In the genomic region with DNA sequence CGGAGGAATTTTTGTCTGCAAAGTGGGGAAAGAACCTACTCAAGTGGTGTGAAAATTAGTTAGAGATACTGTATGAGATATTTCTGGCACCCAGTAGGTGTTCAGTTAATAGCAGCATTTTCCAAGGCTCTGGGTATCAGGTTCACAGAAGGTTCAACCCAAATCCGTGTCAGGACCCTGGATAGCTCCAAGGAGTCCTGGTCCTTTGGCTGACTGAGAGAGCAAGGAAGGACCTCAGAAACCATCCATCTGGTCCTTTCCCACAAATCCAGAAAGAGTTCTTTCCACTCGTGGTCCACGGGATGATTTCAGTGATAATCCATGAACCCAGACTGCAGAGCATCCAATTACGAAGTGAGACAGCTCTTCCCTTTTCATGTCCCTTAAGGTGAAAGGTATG, we compare ENCODE assay signal across 16 cellular contexts. TPM values are rescaled to one million over a fixed set of nuclear protein-coding genes. Genes with fewer than 3 reads are reported as not detected.
DNase-seq lines count a peak whose midpoint lies in the region; ATAC-seq, FAIRE-seq and TF ChIP-seq lines count a peak whose summit lies in the region.
"Had no signal": no experiment of that assay in that cellular context is flagged by ENCODE, and none has a peak within 500 bp of the region (broad histone marks: within the 10 kb centered on the region; RNA-seq: fewer than 3 reads in every experiment).

No MANE protein-coding gene starts in this region.

- DNase-seq in SK-N-SH: no peak
- DNase-seq in NB4 (ENCODE audit: low read depth): peak; percentile 44
- no peak for DNase-seq in bronchial epithelial cell (ENCODE audit: low read depth)
- DNase-seq in nephron progenitor cell: peak; percentile 78
- no peak for DNase-seq in DMS79 (lab: John Stamatoyannopoulos, UW)
- no peak for DNase-seq in NCI-H187 treated with DMSO at 0.1 percent for 48 hours (lab: John Stamatoyannopoulos, UW)
- DNase-seq: activated CD4-positive, alpha-beta T cell treated with anti-CD3 and anti-CD28 coated beads, Interleukin-2, amount 50 U/mL, for 4 hours; activated naive CD4-positive, alpha-beta T cell treated with anti-CD3 and anti-CD28 coated beads, Interleukin-2, amount 50 U/mL, for 16 hours; left ventricle myocardium inferior; stimulated activated CD4-positive, alpha-beta T cell treated with anti-CD3 and anti-CD28 coated beads, Interleukin-12 subunit alpha, Interleukin-12 subunit beta, amount 100 ng/mL, for 4 hours had no signal

- ATAC-seq in SK-N-SH treated with all-trans-retinoic acid at 6 μM for 48 hours (no peak), HG03135 (IDR thresholded peaks at IDR 0.05; ENCODE audit: unreplicated experiment) (no peak)

- no peak overlapping the region for H3K9ac ChIP-seq in SK-N-SH

- H4K20me1 ChIP-seq in SK-N-SH (ENCODE audit: insufficient read depth): no peaks in the 10 kb centered on the region

- no peaks in the 10 kb centered on the region for H3K4me1 Mint-ChIP-seq in nephron progenitor cell

- H3K36me3 Mint-ChIP-seq in nephron progenitor cell (ENCODE audit: low read depth): no peaks in the 10 kb centered on the region

- H3K79me2 ChIP-seq in SK-N-SH (ENCODE audit: insufficient read depth): no peaks in the 10 kb centered on the region

- no peaks in the 10 kb centered on the region for H3K9me3 ChIP-seq in SK-N-SH
- H3K9me3 ChIP-seq: left ventricle myocardium inferior, neutrophil had no signal

- no peak overlapping the region for H3K27ac ChIP-seq in SK-N-SH (ENCODE audit: low read depth in 2 of 2, low read length in 1 of 2)
- H3K27ac ChIP-seq: coronary artery, left ventricle myocardium inferior, neutrophil had no signal

- H3K4me3 Mint-ChIP-seq in nephron progenitor cell: no peak overlapping the region

- 22% methylated on average over 5 of the region's 5 CpGs for WGBS in SK-N-SH (ENCODE audit: low lambda C conversion rate)

- CTCF ChIA-PET in SK-N-SH (lab: Yijun Ruan, JAX): no interaction called here

- H3K4me2 ChIP-seq in SK-N-SH: no peak overlapping the region

- no peak for TF ChIP-seq POLR2A in NB4 (IDR thresholded peaks at IDR 0.05; ENCODE audit: extremely low read depth, insufficient read length)

- H2AFZ ChIP-seq in SK-N-SH (ENCODE audit: low read depth): no peak overlapping the region

- H3K27me3 Mint-ChIP-seq in nephron progenitor cell (ENCODE audit: low read depth, poor library complexity): peaks cover 51% of the 10 kb centered on the region

- TF ChIP-seq CTCF in SK-N-SH (IDR thresholded peaks at IDR 0.05): no peak
- no peak for TF ChIP-seq CTCF in NB4 (IDR thresholded peaks at IDR 0.05; ENCODE audit: low read depth, low read length)
- TF ChIP-seq CTCF in bronchial epithelial cell (IDR thresholded peaks at IDR 0.05; ENCODE audit: insufficient read depth, low read length, severe bottlenecking): no peak
- TF ChIP-seq CTCF in nephron progenitor cell (IDR thresholded peaks at IDR 0.05): no peak

- H3K27ac Mint-ChIP-seq in nephron progenitor cell: no peak overlapping the region

- FAIRE-seq in bronchial epithelial cell (lab: Jason Lieb, UNC): peak; percentile 79
- FAIRE-seq: A204.1, frontal cortex had no signal

- H3K36me3 ChIP-seq in SK-N-SH (replicated peaks in 1 of 2; ENCODE audit: control insufficient read depth in 1 of 2, insufficient read depth in 2 of 2, low read length in 1 of 2) (no peaks in the 10 kb centered on the region), bronchial epithelial cell (ENCODE audit: control insufficient read depth, insufficient read depth, low read length) (no peaks in the 10 kb centered on the region)
- H3K36me3 ChIP-seq: left ventricle myocardium inferior, neutrophil had no signal

- no peaks in the 10 kb centered on the region for H3K4me1 ChIP-seq in SK-N-SH (ENCODE audit: control insufficient read depth in 1 of 2, insufficient read depth in 2 of 2, low read depth in 1 of 2, low read length in 1 of 2)
- H3K4me1 ChIP-seq: left ventricle myocardium inferior had no signal

- POLR2A ChIA-PET in SK-N-SH (lab: Yijun Ruan, JAX): no interaction called here

- no peaks in the 10 kb centered on the region for H3F3A ChIP-seq in SK-N-SH (replicated peaks; ENCODE audit: insufficient read depth)

- H3K9me3 Mint-ChIP-seq in nephron progenitor cell: no peaks in the 10 kb centered on the region

- no peaks in the 10 kb centered on the region for H3K9me2 ChIP-seq in SK-N-SH

- H3K4me3 ChIP-seq in SK-N-SH (ENCODE audit: low read depth in 2 of 2, low read length in 1 of 2) (no peak overlapping the region), NB4 (ENCODE audit: low read depth, low read length) (no peak overlapping the region), bronchial epithelial cell (ENCODE audit: low read depth, low read length) (no peak overlapping the region)
- H3K4me3 ChIP-seq: coronary artery, left ventricle myocardium inferior had no signal

- no peak for TF ChIP-seq EP300 in SK-N-SH (IDR thresholded peaks at IDR 0.05; ENCODE audit: borderline replicate concordance in 1 of 2, low read depth in 1 of 2, low read length in 1 of 2)

- H3K27me3 ChIP-seq in SK-N-SH (ENCODE audit: insufficient read depth): no peaks in the 10 kb centered on the region
- no peaks in the 10 kb centered on the region for H3K27me3 ChIP-seq in bronchial epithelial cell (ENCODE audit: control insufficient read depth, insufficient read depth, low read length)
- H3K27me3 ChIP-seq: neutrophil had no signal

- no peak for TF ChIP-seq RAD21 in SK-N-SH (IDR thresholded peaks at IDR 0.05; ENCODE audit: low read length)

TF ChIP-seq in SK-N-SH, 30 proteins besides CTCF, POLR2A, EP300 and RAD21:
- no peak for TF ChIP-seq SIN3A (IDR thresholded peaks at IDR 0.05; ENCODE audit: borderline replicate concordance, low read depth, low read length)
- TF ChIP-seq, protein P1, sequence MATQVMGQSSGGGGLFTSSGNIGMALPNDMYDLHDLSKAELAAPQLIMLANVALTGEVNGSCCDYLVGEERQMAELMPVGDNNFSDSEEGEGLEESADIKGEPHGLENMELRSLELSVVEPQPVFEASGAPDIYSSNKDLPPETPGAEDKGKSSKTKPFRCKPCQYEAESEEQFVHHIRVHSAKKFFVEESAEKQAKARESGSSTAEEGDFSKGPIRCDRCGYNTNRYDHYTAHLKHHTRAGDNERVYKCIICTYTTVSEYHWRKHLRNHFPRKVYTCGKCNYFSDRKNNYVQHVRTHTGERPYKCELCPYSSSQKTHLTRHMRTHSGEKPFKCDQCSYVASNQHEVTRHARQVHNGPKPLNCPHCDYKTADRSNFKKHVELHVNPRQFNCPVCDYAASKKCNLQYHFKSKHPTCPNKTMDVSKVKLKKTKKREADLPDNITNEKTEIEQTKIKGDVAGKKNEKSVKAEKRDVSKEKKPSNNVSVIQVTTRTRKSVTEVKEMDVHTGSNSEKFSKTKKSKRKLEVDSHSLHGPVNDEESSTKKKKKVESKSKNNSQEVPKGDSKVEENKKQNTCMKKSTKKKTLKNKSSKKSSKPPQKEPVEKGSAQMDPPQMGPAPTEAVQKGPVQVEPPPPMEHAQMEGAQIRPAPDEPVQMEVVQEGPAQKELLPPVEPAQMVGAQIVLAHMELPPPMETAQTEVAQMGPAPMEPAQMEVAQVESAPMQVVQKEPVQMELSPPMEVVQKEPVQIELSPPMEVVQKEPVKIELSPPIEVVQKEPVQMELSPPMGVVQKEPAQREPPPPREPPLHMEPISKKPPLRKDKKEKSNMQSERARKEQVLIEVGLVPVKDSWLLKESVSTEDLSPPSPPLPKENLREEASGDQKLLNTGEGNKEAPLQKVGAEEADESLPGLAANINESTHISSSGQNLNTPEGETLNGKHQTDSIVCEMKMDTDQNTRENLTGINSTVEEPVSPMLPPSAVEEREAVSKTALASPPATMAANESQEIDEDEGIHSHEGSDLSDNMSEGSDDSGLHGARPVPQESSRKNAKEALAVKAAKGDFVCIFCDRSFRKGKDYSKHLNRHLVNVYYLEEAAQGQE (IDR thresholded peaks at IDR 0.05; ENCODE audit: low read depth, low read length): peak; percentile 91
TF ChIP-seq in SK-N-SH: peak in this region for 1.

TF ChIP-seq in SK-N-SH treated with all-trans-retinoic acid at 6 μM for 48 hours, 23 proteins besides CTCF, POLR2A, EP300 and RAD21:
- TF ChIP-seq ZNF70 (CRISPR knock-in tag; IDR thresholded peaks at IDR 0.05): no peak
- no peak for TF ChIP-seq TCF4 (CRISPR knock-in tag; IDR thresholded peaks at IDR 0.05; ENCODE audit: borderline replicate concordance)
- no peak for TF ChIP-seq ZNF8 (CRISPR knock-in tag; IDR thresholded peaks at IDR 0.05)
- no peak for TF ChIP-seq GLIS3 (CRISPR knock-in tag; IDR thresholded peaks at IDR 0.05)
- no peak for TF ChIP-seq PPARA (CRISPR knock-in tag; IDR thresholded peaks at IDR 0.05; ENCODE audit: borderline replicate concordance)
- TF ChIP-seq, protein P2, sequence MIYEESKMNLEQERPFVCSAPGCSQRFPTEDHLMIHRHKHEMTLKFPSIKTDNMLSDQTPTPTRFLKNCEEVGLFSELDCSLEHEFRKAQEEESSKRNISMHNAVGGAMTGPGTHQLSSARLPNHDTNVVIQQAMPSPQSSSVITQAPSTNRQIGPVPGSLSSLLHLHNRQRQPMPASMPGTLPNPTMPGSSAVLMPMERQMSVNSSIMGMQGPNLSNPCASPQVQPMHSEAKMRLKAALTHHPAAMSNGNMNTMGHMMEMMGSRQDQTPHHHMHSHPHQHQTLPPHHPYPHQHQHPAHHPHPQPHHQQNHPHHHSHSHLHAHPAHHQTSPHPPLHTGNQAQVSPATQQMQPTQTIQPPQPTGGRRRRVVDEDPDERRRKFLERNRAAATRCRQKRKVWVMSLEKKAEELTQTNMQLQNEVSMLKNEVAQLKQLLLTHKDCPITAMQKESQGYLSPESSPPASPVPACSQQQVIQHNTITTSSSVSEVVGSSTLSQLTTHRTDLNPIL (CRISPR knock-in tag; IDR thresholded peaks at IDR 0.05; ENCODE audit: low read depth): no peak
- no peak for TF ChIP-seq BACH2 (CRISPR knock-in tag; IDR thresholded peaks at IDR 0.05; ENCODE audit: borderline replicate concordance)
- TF ChIP-seq ARNTL (CRISPR knock-in tag; IDR thresholded peaks at IDR 0.05; ENCODE audit: borderline replicate concordance, low read depth): no peak
- TF ChIP-seq ESRRG (CRISPR knock-in tag; IDR thresholded peaks at IDR 0.05): no peak
TF ChIP-seq in SK-N-SH treated with all-trans-retinoic acid at 6 μM for 48 hours: peak in this region for 0.

RNA-seq across cellular contexts. Expression of a gene that starts 51.4 kb away (rescaled TPM):
- 0.03 and 0.11 TPM in 2 replicates for polyA plus RNA-seq in SK-N-SH (2012; rRNA removed)
- 0.12 and 0.26 TPM in 2 replicates for polyA plus RNA-seq in SK-N-SH (2012; cell fraction: cytosol; rRNA removed)
- 0.07 and 0.12 TPM in 2 replicates for polyA plus RNA-seq in SK-N-SH (2012; cell fraction: nucleus; rRNA removed)
- 3.2 and 3.5 TPM in 2 replicates for total RNA-seq in bronchial epithelial cell
- total RNA-seq: left ventricle myocardium inferior had no signal

Comparison
In these comparisons a context has a peak if more than half of its experiments do, and no peak if none do; other contexts are left out.
1. DNase-seq: peak in NB4 (single experiment) and nephron progenitor cell (single experiment); none in SK-N-SH (single experiment), bronchial epithelial cell (single experiment), DMS79 (single experiment) and NCI-H187 treated with DMSO at 0.1 percent for 48 hours (single experiment).